Comparison of ENCODE assay signal across 12 cellular contexts in genomic region chr22:49930128-49930527, GRCh38. TPM values are rescaled to one million over a fixed set of nuclear protein-coding genes. Genes with fewer than 3 reads are reported as not detected.
A peak's percentile ranks its signal among the peaks of the same experiment; 100 is the strongest.
DNase-seq lines count a peak whose midpoint lies in the region; ATAC-seq and TF ChIP-seq lines count a peak whose summit lies in the region.
"Had no signal": no experiment of that assay in that cellular context is flagged by ENCODE, and none has a peak within 500 bp of the region (broad histone marks: within the 10 kb centered on the region; RNA-seq: fewer than 3 reads in every experiment).

No MANE protein-coding gene starts in this region.

- no peaks in the 10 kb centered on the region for H4K20me1 ChIP-seq in OCI-LY7 (ENCODE audit: insufficient read depth, low read length)

- H3K4me2 ChIP-seq in OCI-LY7 (ENCODE audit: low read length): peak overlapping the region; percentile 77

- POLR2A ChIA-PET in OCI-LY7 (lab: Charles Lee): no interaction called here

- H3K9me3 Mint-ChIP-seq in activated T-cell treated with anti-CD3 and anti-CD28 coated beads, Interleukin-2, amount 50 U/mL, for 4 hours: no peaks in the 10 kb centered on the region
- H3K9me3 Mint-ChIP-seq: activated CD4-positive, alpha-beta memory T cell treated with anti-CD3 and anti-CD28 coated beads for 36 hours; dendritic cell treated with granulocyte-macrophage colony-stimulating factor and Interleukin-4, amounts not matched to agents 40 ng/mL and 50 ng/mL, for 4 days had no signal

- H3K4me3 Mint-ChIP-seq in activated T-cell treated with anti-CD3 and anti-CD28 coated beads, Interleukin-2, amount 50 U/mL, for 4 hours: peak overlapping the region; percentile 11
- H3K4me3 Mint-ChIP-seq: dendritic cell treated with granulocyte-macrophage colony-stimulating factor and Interleukin-4, amounts not matched to agents 40 ng/mL and 50 ng/mL, for 4 days had no signal

- CTCF ChIA-PET in OCI-LY7 (lab: Charles Lee; ENCODE audit: unreplicated experiment): no interaction called here

- no peaks in the 10 kb centered on the region for H3K9me2 ChIP-seq in OCI-LY7 (ENCODE audit: insufficient read depth, low read length)

- H3K4me3 ChIP-seq in OCI-LY7 (ENCODE audit: low read depth, low read length, poor library complexity, severe bottlenecking): peak overlapping the region; percentile 39
- no peak overlapping the region for H3K4me3 ChIP-seq in right lobe of liver

- TF ChIP-seq CTCF in OCI-LY7 (conservative IDR thresholded peaks at IDR 0.05; ENCODE audit: low read length): no peak
- no peak for TF ChIP-seq CTCF in right lobe of liver (IDR thresholded peaks at IDR 0.05)

- peaks cover 5% of the 10 kb centered on the region for H3K36me3 Mint-ChIP-seq in activated T-cell treated with anti-CD3 and anti-CD28 coated beads, Interleukin-2, amount 50 U/mL, for 4 hours (ENCODE audit: insufficient read depth)

- H3K4me1 Mint-ChIP-seq in activated T-cell treated with anti-CD3 and anti-CD28 coated beads, Interleukin-2, amount 50 U/mL, for 4 hours (ENCODE audit: low read depth): peaks cover 47% of the 10 kb centered on the region

- H2AFZ ChIP-seq in OCI-LY7 (ENCODE audit: low read length): peak overlapping the region; percentile 45; the same call in 1 of the 2 replicates

- DNase-seq in activated T-cell treated with anti-CD3 and anti-CD28 coated beads, Interleukin-2, amount 50 U/mL, for 4 hours: no peak
- no peak for DNase-seq in activated T-cell treated with anti-CD3 and anti-CD28 coated beads, Interleukin-2, amount 50 U/mL, for 1 hour
- no peak for DNase-seq in OCI-LY7 (ENCODE audit: low spot score)
- DNase-seq in right lobe of liver: peak in 2 of 3 donors; percentile 63 to 76
- DNase-seq in substantia nigra (lab: John Stamatoyannopoulos, UW): peak in 1 of 49 donors; percentile 76
- no peak for DNase-seq in NCI-H2081 (lab: John Stamatoyannopoulos, UW)
- DNase-seq in amniotic stem cell (lab: John Stamatoyannopoulos, UW): no peak
- DNase-seq in NCI-H748 (lab: John Stamatoyannopoulos, UW; ENCODE audit: unreplicated experiment): no peak
- DNase-seq: DMS79 had no signal

- no peaks in the 10 kb centered on the region for H3K79me2 ChIP-seq in OCI-LY7 (ENCODE audit: insufficient read depth, low read depth, low read length)

- H3K4me1 ChIP-seq in OCI-LY7 (ENCODE audit: insufficient read depth, low read length, poor library complexity, severe bottlenecking) (peaks cover 67% of the 10 kb centered on the region), right lobe of liver (peaks cover 0 to 28% (median 16%) of the 10 kb centered on the region in 4 donors)

- TF ChIP-seq POLR2A in right lobe of liver (IDR thresholded peaks at IDR 0.05): no peak

- no peaks in the 10 kb centered on the region for H3K27me3 ChIP-seq in right lobe of liver

- WGBS in right lobe of liver (ENCODE audit: insufficient coverage, low coverage, low lambda C conversion rate, missing lambda C conversion rate): 57% methylated on average over 6 of the region's 15 CpGs

- no peaks in the 10 kb centered on the region for H3K9me3 ChIP-seq in OCI-LY7 (ENCODE audit: low read length)
- H3K9me3 ChIP-seq in right lobe of liver: no peaks in the 10 kb centered on the region

- H3K27ac ChIP-seq in OCI-LY7 (ENCODE audit: low read depth, low read length, poor library complexity, severe bottlenecking) (peak overlapping the region; percentile 92), right lobe of liver (no peak overlapping the region), substantia nigra (ENCODE audit: low read depth, low read length, poor library complexity, severe bottlenecking) (peak overlapping the region; percentile 37)
- H3K27ac ChIP-seq: HL-60 had no signal

- no TSS peak for BruUV-seq in OCI-LY7 (replicated peaks; lab: Mats Ljungman, UMichigan)

- no peaks in the 10 kb centered on the region for H3K27me3 Mint-ChIP-seq in activated T-cell treated with anti-CD3 and anti-CD28 coated beads, Interleukin-2, amount 50 U/mL, for 4 hours (ENCODE audit: low read depth)
- H3K27me3 Mint-ChIP-seq: activated CD4-positive, alpha-beta memory T cell treated with anti-CD3 and anti-CD28 coated beads for 36 hours had no signal

- intact Hi-C loops in OCI-LY7 (cut with micrococcal nuclease; ENCODE audit: unreplicated experiment) (loop anchor here (1.0 to 10.0 kb wide), 5 partner anchors 47 to 575 kb away; no protein-coding TSS in a partner anchor), right lobe of liver (cut with DNase I) (loop anchor here in 1 of 2 donors (10.0 kb wide), 1 partner anchor 65 kb away; no protein-coding TSS in a partner anchor)

- no peak for ATAC-seq in activated T-cell treated with anti-CD3 and anti-CD28 coated beads, Interleukin-2, amount 50 U/mL, for 4 hours
- ATAC-seq in right lobe of liver: no peak

- H3K36me3 ChIP-seq in OCI-LY7 (ENCODE audit: insufficient read depth, low read length) (no peaks in the 10 kb centered on the region), right lobe of liver (peaks cover 0 to 3% (median 0%) of the 10 kb centered on the region in 4 donors)

RNA-seq across cellular contexts. Expression of gene CRELD2, which starts 11.7 kb away (rescaled TPM):
- total RNA-seq in activated T-cell treated with anti-CD3 and anti-CD28 coated beads, Interleukin-2, amount 50 U/mL, for 4 hours: 10 to 100 TPM; 62.8 to 71.2 (median 64.2) TPM
- total RNA-seq in OCI-LY7 (2014; rRNA removed; shearing (Covaris generic)): 32.5 and 35.3 TPM in 2 replicates
- total RNA-seq in OCI-LY7 (2022) (27.4 and 32.0 TPM in 2 replicates), right lobe of liver (10 to 100 TPM; 26.0 to 56.4 (median 47.8) TPM)

RNA-seq across cellular contexts. Expression of gene ALG12, which starts 11.9 kb away (rescaled TPM):
- total RNA-seq in activated T-cell treated with anti-CD3 and anti-CD28 coated beads, Interleukin-2, amount 50 U/mL, for 4 hours: 10 to 100 TPM; 13.5 to 18.6 (median 14.6) TPM
- 6.4 and 11.7 TPM in 2 replicates for total RNA-seq in OCI-LY7 (2014; rRNA removed; shearing (Covaris generic))
- total RNA-seq in OCI-LY7 (2022) (11.4 and 14.0 TPM in 2 replicates), right lobe of liver (10 to 100 TPM; 15.1 to 19.0 (median 16.6) TPM)

RNA-seq across cellular contexts. Expression of gene PIM3, which starts 30.4 kb away (rescaled TPM):
- total RNA-seq in activated T-cell treated with anti-CD3 and anti-CD28 coated beads, Interleukin-2, amount 50 U/mL, for 4 hours: 100 to 1,000 TPM; 426 to 498 (median 461) TPM
- 74.3 and 81.7 TPM in 2 replicates for total RNA-seq in OCI-LY7 (2014; rRNA removed; shearing (Covaris generic))
- total RNA-seq in OCI-LY7 (2022) (60.5 and 66.5 TPM in 2 replicates), right lobe of liver (10 to 100 TPM; 26.7 to 64.4 (median 32.8) TPM)

Comparison
In these comparisons a context has a peak if more than half of its experiments do, and no peak if none do; other contexts are left out.
1. DNase-seq: peak in right lobe of liver (2 of 3); none in activated T-cell treated with anti-CD3 and anti-CD28 coated beads, Interleukin-2, amount 50 U/mL, for 4 hours (single experiment), activated T-cell treated with anti-CD3 and anti-CD28 coated beads, Interleukin-2, amount 50 U/mL, for 1 hour (single experiment), OCI-LY7 (single experiment), NCI-H2081 (0 of 2), amniotic stem cell (single experiment) and NCI-H748 (single experiment).
2. H3K27ac ChIP-seq: peak in OCI-LY7 (single experiment) and substantia nigra (single experiment); none in right lobe of liver (0 of 3).
3. RNA of gene PIM3, which starts 30.4 kb away (total RNA-seq): 426 to 498 TPM in activated T-cell treated with anti-CD3 and anti-CD28 coated beads, Interleukin-2, amount 50 U/mL, for 4 hours; 60.5 to 81.7 TPM in OCI-LY7 and 26.7 to 64.4 TPM in right lobe of liver; every median in the first group is over 4 times any median in the second.